ENCODE assay signal across 8 cellular contexts in the genomic region with DNA sequence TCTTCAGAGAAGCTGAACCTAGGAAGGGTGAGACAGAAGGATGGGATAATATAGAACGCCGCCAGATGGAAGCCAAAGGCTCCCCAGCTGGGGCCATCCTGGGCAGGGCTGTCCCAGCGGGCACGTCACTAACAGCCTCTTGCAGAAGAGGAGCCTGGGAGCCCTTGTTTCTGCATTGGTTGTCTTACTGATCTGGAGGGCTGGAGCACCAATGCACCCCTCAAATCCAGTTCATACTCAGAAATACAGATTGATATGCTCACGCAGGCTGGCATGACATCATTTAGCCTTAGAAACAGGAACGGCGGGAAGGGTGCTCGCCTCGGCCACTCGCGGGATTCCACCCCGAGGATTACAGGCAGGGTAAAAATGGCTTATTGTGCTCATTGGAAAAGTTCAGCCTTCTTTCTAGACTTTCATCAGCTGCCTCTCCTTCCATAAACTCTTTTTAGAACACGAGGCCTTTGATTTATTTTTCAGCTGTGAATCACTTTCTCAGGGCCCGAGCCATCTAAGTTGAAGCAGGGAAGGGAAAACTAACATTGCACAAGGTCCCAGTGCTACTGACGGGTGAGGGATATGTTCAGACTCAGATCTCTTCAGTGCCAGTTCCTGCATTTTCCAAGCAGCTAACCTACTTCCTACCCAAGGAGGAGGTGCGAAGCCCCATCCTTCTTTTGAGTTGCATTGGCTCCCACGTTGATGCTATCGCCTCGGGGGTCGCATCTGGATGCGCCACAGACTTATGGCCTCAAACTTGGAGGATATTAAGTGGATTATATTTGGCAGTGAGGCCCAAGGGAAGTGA.
DNase-seq lines count a peak whose midpoint lies in the region; ATAC-seq and TF ChIP-seq lines count a peak whose summit lies in the region.

No MANE protein-coding gene starts in this region.

- no peaks in the 10 kb centered on the region for H3K27me3 ChIP-seq in foreskin keratinocyte

- peaks cover 26% of the 10 kb centered on the region for H3K4me1 ChIP-seq in foreskin keratinocyte

- DNase-seq in foreskin keratinocyte (peak in 1 of 2 donors; percentile 13), skeletal muscle cell (ENCODE audit: low read depth) (peak; percentile 69), NOMO-1 treated with dmso at 0.1 percent for 144 hours (lab: John Stamatoyannopoulos, UW; ENCODE audit: unreplicated experiment) (no peak), NCI-H510A (lab: John Stamatoyannopoulos, UW) (no peak), amniotic stem cell (lab: John Stamatoyannopoulos, UW) (no peak)

- H3K27ac ChIP-seq in foreskin keratinocyte = peak overlapping the region; percentile 51

- TF ChIP-seq CTCF in foreskin keratinocyte (conservative IDR thresholded peaks at IDR 0.05) = no peak

- H3K4me3 ChIP-seq in GM08714 (ENCODE audit: low read length) (peak overlapping the region; percentile 4; the same call in 1 of the 2 replicates), skeletal muscle cell (ENCODE audit: low read depth, low read length) (no peak overlapping the region)

- peak; percentile 38 for ATAC-seq in SK-N-SH treated with all-trans-retinoic acid at 6 μM for 48 hours
- peak; percentile 1 for ATAC-seq in foreskin keratinocyte
- no peak for ATAC-seq in GM19328 (IDR thresholded peaks at IDR 0.05; ENCODE audit: unreplicated experiment)

TF ChIP-seq in SK-N-SH treated with all-trans-retinoic acid at 6 μM for 48 hours, 23 proteins besides CTCF, POLR2A, EP300 and RAD21:
- TF ChIP-seq RARB (CRISPR knock-in tag; IDR thresholded peaks at IDR 0.05) = no peak
- TF ChIP-seq TCF4 (CRISPR knock-in tag; IDR thresholded peaks at IDR 0.05; ENCODE audit: borderline replicate concordance) = no peak
- TF ChIP-seq, protein P1, sequence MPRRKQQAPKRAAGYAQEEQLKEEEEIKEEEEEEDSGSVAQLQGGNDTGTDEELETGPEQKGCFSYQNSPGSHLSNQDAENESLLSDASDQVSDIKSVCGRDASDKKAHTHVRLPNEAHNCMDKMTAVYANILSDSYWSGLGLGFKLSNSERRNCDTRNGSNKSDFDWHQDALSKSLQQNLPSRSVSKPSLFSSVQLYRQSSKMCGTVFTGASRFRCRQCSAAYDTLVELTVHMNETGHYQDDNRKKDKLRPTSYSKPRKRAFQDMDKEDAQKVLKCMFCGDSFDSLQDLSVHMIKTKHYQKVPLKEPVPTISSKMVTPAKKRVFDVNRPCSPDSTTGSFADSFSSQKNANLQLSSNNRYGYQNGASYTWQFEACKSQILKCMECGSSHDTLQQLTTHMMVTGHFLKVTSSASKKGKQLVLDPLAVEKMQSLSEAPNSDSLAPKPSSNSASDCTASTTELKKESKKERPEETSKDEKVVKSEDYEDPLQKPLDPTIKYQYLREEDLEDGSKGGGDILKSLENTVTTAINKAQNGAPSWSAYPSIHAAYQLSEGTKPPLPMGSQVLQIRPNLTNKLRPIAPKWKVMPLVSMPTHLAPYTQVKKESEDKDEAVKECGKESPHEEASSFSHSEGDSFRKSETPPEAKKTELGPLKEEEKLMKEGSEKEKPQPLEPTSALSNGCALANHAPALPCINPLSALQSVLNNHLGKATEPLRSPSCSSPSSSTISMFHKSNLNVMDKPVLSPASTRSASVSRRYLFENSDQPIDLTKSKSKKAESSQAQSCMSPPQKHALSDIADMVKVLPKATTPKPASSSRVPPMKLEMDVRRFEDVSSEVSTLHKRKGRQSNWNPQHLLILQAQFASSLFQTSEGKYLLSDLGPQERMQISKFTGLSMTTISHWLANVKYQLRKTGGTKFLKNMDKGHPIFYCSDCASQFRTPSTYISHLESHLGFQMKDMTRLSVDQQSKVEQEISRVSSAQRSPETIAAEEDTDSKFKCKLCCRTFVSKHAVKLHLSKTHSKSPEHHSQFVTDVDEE (CRISPR knock-in tag; IDR thresholded peaks at IDR 0.05) = no peak
- TF ChIP-seq ZFP3 (CRISPR knock-in tag; IDR thresholded peaks at IDR 0.05) = no peak
- no peak for TF ChIP-seq ZNF70 (CRISPR knock-in tag; IDR thresholded peaks at IDR 0.05)
- TF ChIP-seq BACH2 (CRISPR knock-in tag; IDR thresholded peaks at IDR 0.05; ENCODE audit: borderline replicate concordance) = no peak
- TF ChIP-seq, protein P2, sequence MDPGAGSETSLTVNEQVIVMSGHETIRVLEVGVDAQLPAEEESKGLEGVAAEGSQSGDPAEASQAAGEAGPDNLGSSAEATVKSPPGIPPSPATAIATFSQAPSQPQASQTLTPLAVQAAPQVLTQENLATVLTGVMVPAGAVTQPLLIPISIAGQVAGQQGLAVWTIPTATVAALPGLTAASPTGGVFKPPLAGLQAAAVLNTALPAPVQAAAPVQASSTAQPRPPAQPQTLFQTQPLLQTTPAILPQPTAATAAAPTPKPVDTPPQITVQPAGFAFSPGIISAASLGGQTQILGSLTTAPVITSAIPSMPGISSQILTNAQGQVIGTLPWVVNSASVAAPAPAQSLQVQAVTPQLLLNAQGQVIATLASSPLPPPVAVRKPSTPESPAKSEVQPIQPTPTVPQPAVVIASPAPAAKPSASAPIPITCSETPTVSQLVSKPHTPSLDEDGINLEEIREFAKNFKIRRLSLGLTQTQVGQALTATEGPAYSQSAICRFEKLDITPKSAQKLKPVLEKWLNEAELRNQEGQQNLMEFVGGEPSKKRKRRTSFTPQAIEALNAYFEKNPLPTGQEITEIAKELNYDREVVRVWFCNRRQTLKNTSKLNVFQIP (CRISPR knock-in tag; IDR thresholded peaks at IDR 0.05; ENCODE audit: borderline replicate concordance, low read depth) = no peak
- TF ChIP-seq ZFP30 (CRISPR knock-in tag; IDR thresholded peaks at IDR 0.05) = no peak
- TF ChIP-seq, protein P3, sequence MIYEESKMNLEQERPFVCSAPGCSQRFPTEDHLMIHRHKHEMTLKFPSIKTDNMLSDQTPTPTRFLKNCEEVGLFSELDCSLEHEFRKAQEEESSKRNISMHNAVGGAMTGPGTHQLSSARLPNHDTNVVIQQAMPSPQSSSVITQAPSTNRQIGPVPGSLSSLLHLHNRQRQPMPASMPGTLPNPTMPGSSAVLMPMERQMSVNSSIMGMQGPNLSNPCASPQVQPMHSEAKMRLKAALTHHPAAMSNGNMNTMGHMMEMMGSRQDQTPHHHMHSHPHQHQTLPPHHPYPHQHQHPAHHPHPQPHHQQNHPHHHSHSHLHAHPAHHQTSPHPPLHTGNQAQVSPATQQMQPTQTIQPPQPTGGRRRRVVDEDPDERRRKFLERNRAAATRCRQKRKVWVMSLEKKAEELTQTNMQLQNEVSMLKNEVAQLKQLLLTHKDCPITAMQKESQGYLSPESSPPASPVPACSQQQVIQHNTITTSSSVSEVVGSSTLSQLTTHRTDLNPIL (CRISPR knock-in tag; IDR thresholded peaks at IDR 0.05; ENCODE audit: low read depth) = no peak
- no peak for TF ChIP-seq ZC3H10 (CRISPR knock-in tag; IDR thresholded peaks at IDR 0.05)
- TF ChIP-seq SNAI2 (CRISPR knock-in tag; IDR thresholded peaks at IDR 0.05) = no peak
- no peak for TF ChIP-seq TOX (CRISPR knock-in tag; IDR thresholded peaks at IDR 0.05; ENCODE audit: borderline replicate concordance)
- no peak for TF ChIP-seq ZNF565 (CRISPR knock-in tag; conservative IDR thresholded peaks at IDR 0.05; ENCODE audit: low read depth)
- no peak for TF ChIP-seq GLIS3 (CRISPR knock-in tag; IDR thresholded peaks at IDR 0.05)
- TF ChIP-seq, protein P4, sequence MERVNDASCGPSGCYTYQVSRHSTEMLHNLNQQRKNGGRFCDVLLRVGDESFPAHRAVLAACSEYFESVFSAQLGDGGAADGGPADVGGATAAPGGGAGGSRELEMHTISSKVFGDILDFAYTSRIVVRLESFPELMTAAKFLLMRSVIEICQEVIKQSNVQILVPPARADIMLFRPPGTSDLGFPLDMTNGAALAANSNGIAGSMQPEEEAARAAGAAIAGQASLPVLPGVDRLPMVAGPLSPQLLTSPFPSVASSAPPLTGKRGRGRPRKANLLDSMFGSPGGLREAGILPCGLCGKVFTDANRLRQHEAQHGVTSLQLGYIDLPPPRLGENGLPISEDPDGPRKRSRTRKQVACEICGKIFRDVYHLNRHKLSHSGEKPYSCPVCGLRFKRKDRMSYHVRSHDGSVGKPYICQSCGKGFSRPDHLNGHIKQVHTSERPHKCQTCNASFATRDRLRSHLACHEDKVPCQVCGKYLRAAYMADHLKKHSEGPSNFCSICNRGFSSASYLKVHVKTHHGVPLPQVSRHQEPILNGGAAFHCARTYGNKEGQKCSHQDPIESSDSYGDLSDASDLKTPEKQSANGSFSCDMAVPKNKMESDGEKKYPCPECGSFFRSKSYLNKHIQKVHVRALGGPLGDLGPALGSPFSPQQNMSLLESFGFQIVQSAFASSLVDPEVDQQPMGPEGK (CRISPR knock-in tag; IDR thresholded peaks at IDR 0.05; ENCODE audit: borderline replicate concordance) = no peak
